Comparison of ENCODE assay signal across 17 cellular contexts in the genomic region with DNA sequence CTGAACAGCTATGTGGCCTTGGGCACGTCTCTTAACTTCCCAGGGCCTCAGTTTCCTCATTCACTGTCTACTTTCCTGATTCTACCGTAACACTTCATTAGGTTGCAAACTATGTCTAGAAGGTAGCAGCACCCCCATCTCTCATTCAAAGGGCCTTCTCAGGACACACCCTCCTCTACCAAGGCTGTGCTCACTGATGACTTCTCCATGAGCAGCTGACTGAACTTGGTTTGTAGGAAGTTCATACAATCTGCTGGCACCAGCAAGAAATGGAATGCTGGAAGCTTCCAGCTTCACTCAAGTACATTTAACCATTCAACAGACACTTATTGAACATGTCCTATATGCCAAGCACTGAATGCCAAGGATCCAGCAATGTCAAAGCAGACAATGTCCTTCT.
DNase-seq lines count a peak whose midpoint lies in the region; ATAC-seq, FAIRE-seq and TF ChIP-seq lines count a peak whose summit lies in the region.
"Had no signal": no experiment of that assay in that cellular context is flagged by ENCODE, and none has a peak within 500 bp of the region (broad histone marks: within the 10 kb centered on the region; RNA-seq: fewer than 3 reads in every experiment).

No MANE protein-coding gene starts in this region.

- H3K27me3 ChIP-seq in bronchial epithelial cell (ENCODE audit: control insufficient read depth, insufficient read depth, low read length) = no peaks in the 10 kb centered on the region
- H3K27me3 ChIP-seq in right cardiac atrium (ENCODE audit: control insufficient read depth, insufficient read depth) = no peaks in the 10 kb centered on the region

- WGBS in right cardiac atrium = 85% methylated on average over 2 of the region's 2 CpGs

- H3K9me3 Mint-ChIP-seq in osteocyte (ENCODE audit: unreplicated experiment) = peaks cover 13% of the 10 kb centered on the region
- H3K9me3 Mint-ChIP-seq: effector memory CD8-positive, alpha-beta T cell had no signal

- FAIRE-seq in bronchial epithelial cell (lab: Jason Lieb, UNC) = peak; percentile 43

- no peak overlapping the region for H3K4me3 Mint-ChIP-seq in osteocyte (ENCODE audit: unreplicated experiment)
- H3K4me3 Mint-ChIP-seq: activated naive CD8-positive, alpha-beta T cell treated with anti-CD3 and anti-CD28 coated beads, Interleukin-2, amount 50 U/mL, for 24 hours; activated T-helper 17 cell treated with anti-CD3 and anti-CD28 coated beads, Interleukin-2, amount 50 U/mL, for 72 hours; effector memory CD8-positive, alpha-beta T cell; H9; T-helper 17 cell had no signal

- ATAC-seq in right cardiac atrium (no peak), HG03378 (IDR thresholded peaks at IDR 0.05; ENCODE audit: unreplicated experiment) (no peak)
- ATAC-seq: activated T-helper 17 cell treated with anti-CD3 and anti-CD28 coated beads, Interleukin-2, amount 50 U/mL, for 72 hours; effector memory CD8-positive, alpha-beta T cell; left cardiac atrium; Right ventricle myocardium inferior; T-helper 17 cell had no signal

- no peaks in the 10 kb centered on the region for H3K9me3 ChIP-seq in right cardiac atrium (ENCODE audit: control insufficient read depth, low read length)

- H3K4me3 ChIP-seq in bronchial epithelial cell (ENCODE audit: low read depth, low read length) (no peak overlapping the region), right cardiac atrium (ENCODE audit: low read length) (no peak overlapping the region)

- DNase-seq in EH (ENCODE audit: low read depth) (peak; percentile 50), HT1080 (ENCODE audit: low read depth) (peak; percentile 13), bronchial epithelial cell (ENCODE audit: low read depth) (peak; percentile 32), osteocyte (ENCODE audit: extremely low spot score, unreplicated experiment) (no peak), NOMO-1 treated with dmso at 0.1 percent for 144 hours (lab: John Stamatoyannopoulos, UW; ENCODE audit: unreplicated experiment) (no peak), right cardiac atrium (no peak)
- no peak for DNase-seq in activated CD4-positive, alpha-beta T cell treated with anti-CD3 and anti-CD28 coated beads for 4 hours
- DNase-seq: activated naive CD8-positive, alpha-beta T cell treated with anti-CD3 and anti-CD28 coated beads, Interleukin-2, amount 50 U/mL, for 24 hours; effector memory CD8-positive, alpha-beta T cell; H9; left cardiac atrium; NCI-H1694 treated with DMSO at 0.1 percent for 48 hours; stimulated activated CD4-positive, alpha-beta T cell treated with anti-CD3 and anti-CD28 coated beads, Interleukin-2, amount 100 ng/mL, for 24 hours; T-helper 17 cell had no signal

- TF ChIP-seq CTCF in bronchial epithelial cell (IDR thresholded peaks at IDR 0.05; ENCODE audit: insufficient read depth, low read length, severe bottlenecking) = no peak
- no peak for TF ChIP-seq CTCF in osteocyte (IDR thresholded peaks at IDR 0.05)

- no peaks in the 10 kb centered on the region for H3K27me3 Mint-ChIP-seq in osteocyte (ENCODE audit: unreplicated experiment)
- H3K27me3 Mint-ChIP-seq: activated T-helper 17 cell treated with anti-CD3 and anti-CD28 coated beads, Interleukin-2, amount 50 U/mL, for 72 hours; T-helper 17 cell had no signal

- no peaks in the 10 kb centered on the region for H3K36me3 ChIP-seq in bronchial epithelial cell (ENCODE audit: control insufficient read depth, insufficient read depth, low read length)

- H3K27ac ChIP-seq in right cardiac atrium (ENCODE audit: low read length) = no peak overlapping the region

- H3K4me1 ChIP-seq in right cardiac atrium (ENCODE audit: control insufficient read depth, insufficient read depth, low read length) = no peaks in the 10 kb centered on the region

- H3K4me1 Mint-ChIP-seq in osteocyte (ENCODE audit: unreplicated experiment) = peaks cover 48% of the 10 kb centered on the region
- H3K4me1 Mint-ChIP-seq: activated T-helper 17 cell treated with anti-CD3 and anti-CD28 coated beads, Interleukin-2, amount 50 U/mL, for 72 hours; H9; T-helper 17 cell had no signal

- intact Hi-C loops in right cardiac atrium (cut with DNase I) = no loop called here

- no peaks in the 10 kb centered on the region for H3K36me3 Mint-ChIP-seq in osteocyte (ENCODE audit: unreplicated experiment)

- H3K27ac Mint-ChIP-seq in osteocyte (ENCODE audit: unreplicated experiment) = peak overlapping the region; percentile 85
- H3K27ac Mint-ChIP-seq: activated naive CD8-positive, alpha-beta T cell treated with anti-CD3 and anti-CD28 coated beads, Interleukin-2, amount 50 U/mL, for 24 hours; activated T-helper 17 cell treated with anti-CD3 and anti-CD28 coated beads, Interleukin-2, amount 50 U/mL, for 72 hours; effector memory CD8-positive, alpha-beta T cell; T-helper 17 cell had no signal

Comparison
In these comparisons a context has a peak if more than half of its experiments do, and no peak if none do; other contexts are left out.
1. DNase-seq: peak in EH (single experiment), HT1080 (single experiment) and bronchial epithelial cell (single experiment); none in osteocyte (single experiment), NOMO-1 treated with dmso at 0.1 percent for 144 hours (single experiment), right cardiac atrium (0 of 3) and activated CD4-positive, alpha-beta T cell treated with anti-CD3 and anti-CD28 coated beads for 4 hours (0 of 2).